Comparison of ENCODE assay signal across 9 cellular contexts in the genomic region with DNA sequence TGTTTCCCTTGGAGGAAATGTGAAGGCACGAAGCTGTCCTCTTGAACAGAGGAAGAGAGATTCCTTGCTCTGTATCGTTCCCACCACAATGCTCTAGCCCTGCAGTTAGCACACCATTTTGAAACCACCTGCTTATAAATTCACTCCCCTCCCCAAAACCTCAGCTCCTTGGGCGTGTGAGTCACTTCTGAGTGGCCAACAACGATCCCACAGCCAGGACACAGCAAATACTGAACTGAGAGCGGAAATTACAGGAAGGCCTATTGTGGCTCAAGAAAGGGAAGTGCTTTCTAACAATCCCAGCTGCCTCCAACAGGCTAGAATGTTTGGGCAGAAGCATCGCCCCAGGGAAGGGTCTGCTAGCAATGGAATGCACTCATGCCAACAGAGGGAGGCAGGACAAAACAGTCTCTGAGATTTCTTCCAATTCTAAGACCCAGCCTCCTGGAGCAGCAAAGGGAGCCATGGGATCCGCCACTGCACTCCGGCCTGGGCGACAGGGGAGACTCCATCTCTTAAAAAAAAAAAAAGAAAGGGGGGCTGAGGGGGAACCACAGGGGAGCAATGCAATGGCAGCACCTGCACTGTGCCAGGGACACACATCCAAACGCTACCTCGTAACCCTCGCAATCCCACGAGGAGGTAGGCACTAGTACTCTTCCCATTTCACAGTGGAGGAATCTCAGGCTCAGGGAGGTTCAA. TPM values are rescaled to one million over a fixed set of nuclear protein-coding genes. Genes with fewer than 3 reads are reported as not detected.
A peak's percentile ranks its signal among the peaks of the same experiment; 100 is the strongest.
DNase-seq lines count a peak whose midpoint lies in the region; ATAC-seq and TF ChIP-seq lines count a peak whose summit lies in the region.
"Had no signal": no experiment of that assay in that cellular context is flagged by ENCODE, and none has a peak within 500 bp of the region (broad histone marks: within the 10 kb centered on the region; RNA-seq: fewer than 3 reads in every experiment).

No MANE protein-coding gene starts in this region.

- H3K27me3 Mint-ChIP-seq in activated T-cell treated with anti-CD3 and anti-CD28 coated beads, Interleukin-2, amount 50 U/mL, for 72 hours (ENCODE audit: low read depth), result no peaks in the 10 kb centered on the region

- peaks cover 0 to 58% (median 21%) of the 10 kb centered on the region in 12 donors for H3K4me1 ChIP-seq in heart left ventricle
- H3K4me1 ChIP-seq in uterus, result no peaks in the 10 kb centered on the region

- H3K27ac Mint-ChIP-seq in activated T-cell treated with anti-CD3 and anti-CD28 coated beads, Interleukin-2, amount 50 U/mL, for 72 hours, result no peak overlapping the region

- no peaks in the 10 kb centered on the region for H3K9me3 Mint-ChIP-seq in activated T-cell treated with anti-CD3 and anti-CD28 coated beads, Interleukin-2, amount 50 U/mL, for 72 hours

- peak overlapping the region in 11 of 12 donors; percentile 23 to 97 (median 92) for H3K27ac ChIP-seq in heart left ventricle
- peak overlapping the region; percentile 96 to 97 for H3K27ac ChIP-seq in uterus

- TF ChIP-seq POLR2A in heart left ventricle (IDR thresholded peaks at IDR 0.05) (peak in 1 of 2 donors; percentile 14), uterus (IDR thresholded peaks at IDR 0.05) (no peak)

- no peak for TF ChIP-seq CTCF in heart left ventricle (IDR thresholded peaks at IDR 0.05)
- no peak for TF ChIP-seq CTCF in uterus (IDR thresholded peaks at IDR 0.05)

- no peaks in the 10 kb centered on the region for H3K27me3 ChIP-seq in heart left ventricle
- H3K27me3 ChIP-seq in uterus, result no peaks in the 10 kb centered on the region

- no peak for ATAC-seq in heart left ventricle
- ATAC-seq in left ventricle myocardium superior, result no peak
- ATAC-seq in activated T-cell treated with anti-CD3 and anti-CD28 coated beads, Interleukin-2, amount 50 U/mL, for 72 hours (replicated peaks in 1 of 2), result no peak

- H3K4me3 Mint-ChIP-seq in activated T-cell treated with anti-CD3 and anti-CD28 coated beads, Interleukin-2, amount 50 U/mL, for 72 hours, result peak overlapping the region; percentile 24 to 92

- no peaks in the 10 kb centered on the region for H3K36me3 Mint-ChIP-seq in activated T-cell treated with anti-CD3 and anti-CD28 coated beads, Interleukin-2, amount 50 U/mL, for 72 hours (ENCODE audit: insufficient read depth in 2 of 2)

- H3K4me3 ChIP-seq in heart left ventricle (peak overlapping the region in 1 of 12 donors; percentile 76), uterus (no peak overlapping the region)

- peak in 3 of 5 donors; percentile 35 to 56 (median 50) for DNase-seq in heart left ventricle
- DNase-seq in left ventricle myocardium superior, result no peak
- DNase-seq in activated T-cell treated with anti-CD3 and anti-CD28 coated beads, Interleukin-2, amount 50 U/mL, for 72 hours, result peak; percentile 29 to 41
- peak; percentile 82 for DNase-seq in kidney tubule cell (ENCODE audit: low spot score)
- DNase-seq in uterus, result no peak
- no peak for DNase-seq in NCI-H2171 (lab: John Stamatoyannopoulos, UW)
- DNase-seq in NCI-H446 treated with DMSO at 0.1 percent for 48 hours (lab: John Stamatoyannopoulos, UW), result no peak
- no peak for DNase-seq in NCI-H2227 treated with DMSO at 0.1 percent for 48 hours (lab: John Stamatoyannopoulos, UW)

- H3K9me3 ChIP-seq in heart left ventricle (no peaks in the 10 kb centered on the region), uterus (no peaks in the 10 kb centered on the region)
- H3K9me3 ChIP-seq: Caco-2 had no signal

- peaks cover 31% of the 10 kb centered on the region for H3K4me1 Mint-ChIP-seq in activated T-cell treated with anti-CD3 and anti-CD28 coated beads, Interleukin-2, amount 50 U/mL, for 72 hours (ENCODE audit: low read depth)

- intact Hi-C loops in heart left ventricle (cut with DNase I) (loop anchor here in 1 of 10 donors (10.0 kb wide), 1 partner anchor 62 kb away; a partner anchor contains a TSS), left ventricle myocardium superior (cut with micrococcal nuclease) (no loop called here), uterus (cut with DNase I; ENCODE audit: low total_unique reads) (no loop called here)

- H3K36me3 ChIP-seq in heart left ventricle (peaks cover 0 to 6% (median 0%) of the 10 kb centered on the region in 9 donors), uterus (no peaks in the 10 kb centered on the region)

- WGBS in heart left ventricle, 4 donors, result 68 to 71% (median 70%) methylated on average over 13 of the region's 13 CpGs

RNA-seq across cellular contexts. Expression of a gene that starts 1.9 kb away (rescaled TPM):
- total RNA-seq in heart left ventricle, result 10 to 100 TPM in 6 of 9 donors, 1 to 10 TPM in 3; 8.5 to 18.1 (median 12.5) TPM
- polyA plus RNA-seq in heart left ventricle, result 10 to 100 TPM in 1 of 2 donors, 1 to 10 TPM in 1; 8.6 to 20.0 TPM
- 9.1 TPM for total RNA-seq in left ventricle myocardium superior
- 1 to 10 TPM; 3.8 to 4.5 TPM for total RNA-seq in activated T-cell treated with anti-CD3 and anti-CD28 coated beads, Interleukin-2, amount 50 U/mL, for 72 hours
- total RNA-seq in uterus, result 1 to 10 TPM in 3 of 4 donors, not detected in 1; 1.5 to 5.4 (median 3.8) TPM

RNA-seq across cellular contexts. Expression of a gene that starts 2.1 kb away (rescaled TPM):
- total RNA-seq in heart left ventricle (1 to 10 TPM in 2 of 9 donors, under 1 TPM in 4, not detected in 3; 0.33 to 9.9 (median 0.64) TPM), left ventricle myocardium superior (0.92 TPM), uterus (1 to 10 TPM in 3 of 4 donors, not detected in 1; 2.7 to 7.7 (median 5.2) TPM)
- polyA plus RNA-seq in heart left ventricle, result under 1 TPM; 0.62 to 0.88 TPM
- total RNA-seq in activated T-cell treated with anti-CD3 and anti-CD28 coated beads, Interleukin-2, amount 50 U/mL, for 72 hours, result 100 to 1,000 TPM; 108 to 123 TPM
- total RNA-seq: Caco-2 had no signal

RNA-seq across cellular contexts. Expression of a gene that starts 58.6 kb away (rescaled TPM):
- total RNA-seq in heart left ventricle, result not detected
- not detected for polyA plus RNA-seq in heart left ventricle
- not detected for total RNA-seq in left ventricle myocardium superior
- total RNA-seq in activated T-cell treated with anti-CD3 and anti-CD28 coated beads, Interleukin-2, amount 50 U/mL, for 72 hours, result not detected
- total RNA-seq in uterus, result not detected

Comparison
In these comparisons a context has a peak if more than half of its experiments do, and no peak if none do; other contexts are left out.
1. DNase-seq: peak in heart left ventricle (3 of 5), activated T-cell treated with anti-CD3 and anti-CD28 coated beads, Interleukin-2, amount 50 U/mL, for 72 hours (2 of 2) and kidney tubule cell (single experiment); none in left ventricle myocardium superior (single experiment), uterus (0 of 2), NCI-H2171 (single experiment), NCI-H446 treated with DMSO at 0.1 percent for 48 hours (single experiment) and NCI-H2227 treated with DMSO at 0.1 percent for 48 hours (single experiment).
2. RNA of a gene that starts 2.1 kb away (total RNA-seq): 108 to 123 TPM in activated T-cell treated with anti-CD3 and anti-CD28 coated beads, Interleukin-2, amount 50 U/mL, for 72 hours; 2.7 to 7.7 TPM in uterus, 0.92 TPM in left ventricle myocardium superior (single experiment) and 0.33 to 9.9 TPM in heart left ventricle; every median in the first group is over 4 times any median in the second.